ENCODE assay signal across 23 cellular contexts in the genomic region with DNA sequence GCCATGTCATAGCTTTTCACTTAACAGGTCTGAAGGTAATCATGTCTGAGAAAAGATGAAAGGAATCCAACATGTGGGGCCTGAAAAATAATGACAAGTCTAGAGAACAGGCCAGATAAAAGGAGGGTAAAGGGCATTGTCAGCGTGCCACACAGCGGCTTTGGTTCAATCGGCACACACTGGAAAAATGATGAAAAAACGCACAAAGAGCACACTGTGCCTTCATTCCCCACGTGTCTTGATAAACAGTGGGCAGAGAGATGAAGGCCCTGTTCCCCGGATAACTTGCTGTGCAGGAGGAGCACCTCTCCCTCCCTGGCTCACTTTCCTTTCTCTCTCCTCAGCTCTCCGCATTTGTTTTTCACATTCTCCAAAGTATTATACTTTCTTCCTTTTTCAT.
DNase-seq lines count a peak whose midpoint lies in the region; ATAC-seq, FAIRE-seq and TF ChIP-seq lines count a peak whose summit lies in the region.
"Had no signal": no experiment of that assay in that cellular context is flagged by ENCODE, and none has a peak within 500 bp of the region (broad histone marks: within the 10 kb centered on the region; RNA-seq: fewer than 3 reads in every experiment).

No MANE protein-coding gene starts in this region.

- H4K91ac ChIP-seq in H1 (replicated peaks; ENCODE audit: insufficient read length, low read length) = no peak overlapping the region

- no peak overlapping the region for H3K4ac ChIP-seq in H1 (replicated peaks; ENCODE audit: insufficient read length, low read depth, low read length)

- 95% methylated on average over 6 of the region's 7 CpGs; no CpG with 5 or more reads in 1 of the 2 experiments for WGBS in H1 (ENCODE audit: extremely low coverage in 1 of 2, insufficient coverage in 1 of 2, insufficient read length in 1 of 2, insufficient replicate concordance in 2 of 2, low coverage in 1 of 2, low lambda C conversion rate in 2 of 2, missing lambda C conversion rate in 1 of 2), 2 experiments

- DNase-seq in Ammon's horn (ENCODE audit: low spot score) (peak; percentile 84), H1 (ENCODE audit: low read depth in 1 of 2, low spot score in 2 of 2) (no peak), medulla oblongata (ENCODE audit: extremely low spot score) (peak; percentile 86), substantia nigra (lab: John Stamatoyannopoulos, UW) (peak in 37 of 49 donors; percentile 1 to 64 (median 29)), T-helper 17 cell (no peak)
- DNase-seq in activated CD4-positive, alpha-beta T cell treated with anti-CD3 and anti-CD28 coated beads for 48 hours = no peak
- DNase-seq: 8988T, EL, GF-D8, GOT3, Karpas-422, MV-4-11, NCI-H1694, NCI-H2081, NCI-H2171, NCI-H345, NCI-H524, NCI-H82, Peyer's patch had no signal

- ATAC-seq in HG02610 (IDR thresholded peaks at IDR 0.05; ENCODE audit: unreplicated experiment) (no peak), T-helper 17 cell (no peak)

- no peak overlapping the region for H3K4me2 ChIP-seq in H1 (ENCODE audit: insufficient read depth in 1 of 2, low read depth in 2 of 2, low read length in 2 of 2)

- TF ChIP-seq POLR2A in H1 (IDR thresholded peaks at IDR 0.05; ENCODE audit: control extremely low read depth in 1 of 2, low read depth in 2 of 2, low read length in 2 of 2) = no peak

- no peak overlapping the region for H3K56ac ChIP-seq in H1 (replicated peaks; ENCODE audit: insufficient read length, low read depth, low read length)

- H3K27ac ChIP-seq in H1 (ENCODE audit: low read depth, low read length) (no peak overlapping the region), substantia nigra (ENCODE audit: low read depth, low read length, poor library complexity, severe bottlenecking) (no peak overlapping the region)
- H3K27ac ChIP-seq: Peyer's patch, SJSA1 had no signal

- no peak overlapping the region for H3K4me3 ChIP-seq in H1 (ENCODE audit: extremely low read depth in 1 of 4, insufficient read depth in 2 of 4, low read depth in 3 of 4, low read length in 4 of 4)
- H3K4me3 ChIP-seq: Peyer's patch, SJSA1 had no signal

- no peak for TF ChIP-seq CTCF in H1 (IDR thresholded peaks at IDR 0.05; ENCODE audit: control extremely low read depth in 1 of 3, insufficient read depth in 1 of 3, low read depth in 1 of 3, low read length in 3 of 3)

- FAIRE-seq in H1 (lab: Jason Lieb, UNC) = no peak
- FAIRE-seq: GM19239 had no signal

- no peaks in the 10 kb centered on the region for H3K27me3 ChIP-seq in H1 (replicated peaks in 1 of 4; ENCODE audit: control insufficient read depth in 3 of 4, extremely low read depth in 1 of 4, insufficient read depth in 3 of 4, low read length in 3 of 4)
- H3K27me3 ChIP-seq: Peyer's patch, SJSA1 had no signal

- no peaks in the 10 kb centered on the region for H3K79me1 ChIP-seq in H1 (ENCODE audit: low read depth, low read length)

- H2AK5ac ChIP-seq in H1 (ENCODE audit: low read depth, low read length) = no peak overlapping the region

- CTCF ChIA-PET in H1 (lab: Charles Lee; ENCODE audit: partially characterized antibody) = interaction anchor here (1.8 kb wide), 1 partner anchor 295 kb away, joined by 4 read pairs; no protein-coding TSS in a partner anchor

- H3K23me2 ChIP-seq in H1 (ENCODE audit: low read depth, low read length) = no peaks in the 10 kb centered on the region

- H3K4me3 Mint-ChIP-seq in T-helper 17 cell = no peak overlapping the region
- H3K4me3 Mint-ChIP-seq: CD14-positive monocyte had no signal

- H2BK20ac ChIP-seq in H1 (ENCODE audit: low read length) = no peak overlapping the region

- no peak overlapping the region for H3K23ac ChIP-seq in H1 (ENCODE audit: insufficient read length)

- no peak overlapping the region for H4K8ac ChIP-seq in H1 (ENCODE audit: extremely low read depth, insufficient read depth, low read length)

- H3K36me3 Mint-ChIP-seq in T-helper 17 cell (ENCODE audit: low read depth) = no peaks in the 10 kb centered on the region
- H3K36me3 Mint-ChIP-seq: CD14-positive monocyte had no signal

- TF ChIP-seq EP300 in H1 (IDR thresholded peaks at IDR 0.05; ENCODE audit: borderline replicate concordance in 1 of 2, low read depth in 2 of 2, low read length in 2 of 2) = no peak

- peak overlapping the region; percentile 59; the same call in 1 of the 2 replicates for H2AFZ ChIP-seq in H1 (ENCODE audit: low read length)

- H3K27ac Mint-ChIP-seq in T-helper 17 cell = no peak overlapping the region
- H3K27ac Mint-ChIP-seq: CD14-positive monocyte had no signal

- no peaks in the 10 kb centered on the region for H3K4me1 ChIP-seq in H1 (replicated peaks in 1 of 4; ENCODE audit: control insufficient read depth in 3 of 4, insufficient read depth in 4 of 4, low read length in 3 of 4)
- H3K4me1 ChIP-seq: Peyer's patch, SJSA1 had no signal

- no peaks in the 10 kb centered on the region for H4K20me1 ChIP-seq in H1 (replicated peaks in 1 of 2; ENCODE audit: control insufficient read depth in 1 of 2, insufficient read depth in 2 of 2, low read length in 2 of 2)

- no peak overlapping the region for H2BK15ac ChIP-seq in H1 (ENCODE audit: low read length)

- H3K9me3 ChIP-seq in H1 (ENCODE audit: insufficient read depth in 2 of 2, low read depth in 1 of 2, low read length in 1 of 2) (no peaks in the 10 kb centered on the region), T-helper 17 cell (ENCODE audit: control insufficient read depth, low read length, poor library complexity, severe bottlenecking) (no peaks in the 10 kb centered on the region)
- H3K9me3 ChIP-seq: Peyer's patch, SJSA1 had no signal

- no peak overlapping the region for H2BK120ac ChIP-seq in H1 (replicated peaks; ENCODE audit: low read depth, low read length)

- no peak overlapping the region for H2BK12ac ChIP-seq in H1 (ENCODE audit: low read depth, low read length)

- no peaks in the 10 kb centered on the region for H3K27me3 Mint-ChIP-seq in T-helper 17 cell

- H3K79me2 ChIP-seq in H1 (ENCODE audit: control insufficient read depth in 1 of 2, insufficient read depth in 2 of 2, low read length in 2 of 2) = no peaks in the 10 kb centered on the region

- H3K9ac ChIP-seq in H1 (replicated peaks in 1 of 4; ENCODE audit: extremely low read depth in 1 of 4, low read depth in 3 of 4, low read length in 3 of 4) = no peak overlapping the region

- H3K18ac ChIP-seq in H1 (ENCODE audit: extremely low read depth, low read length) = no peak overlapping the region

- no peak for TF ChIP-seq RAD21 in H1 (IDR thresholded peaks at IDR 0.05 in 1 of 2, conservative IDR thresholded peaks at IDR 0.05 in 1 of 2; ENCODE audit: low read depth in 2 of 2, low read length in 2 of 2)

- H3K36me3 ChIP-seq in H1 (ENCODE audit: control insufficient read depth in 2 of 4, insufficient read depth in 4 of 4, low read length in 3 of 4) = no peaks in the 10 kb centered on the region
- H3K36me3 ChIP-seq: Peyer's patch, SJSA1 had no signal

- H2BK5ac ChIP-seq in H1 (ENCODE audit: low read depth, low read length) = no peak overlapping the region

- H3K14ac ChIP-seq in H1 (ENCODE audit: insufficient read length) = no peak overlapping the region

- POLR2A ChIA-PET in H1 (lab: Charles Lee; ENCODE audit: partially characterized antibody) = no interaction called here

- no peaks in the 10 kb centered on the region for H3K4me1 Mint-ChIP-seq in T-helper 17 cell
- H3K4me1 Mint-ChIP-seq: CD14-positive monocyte had no signal

- no peak overlapping the region for H4K5ac ChIP-seq in H1 (ENCODE audit: insufficient read length, low read depth, low read length)

TF ChIP-seq in H1, 55 proteins besides CTCF, POLR2A, EP300 and RAD21:
- TF ChIP-seq, protein P1, sequence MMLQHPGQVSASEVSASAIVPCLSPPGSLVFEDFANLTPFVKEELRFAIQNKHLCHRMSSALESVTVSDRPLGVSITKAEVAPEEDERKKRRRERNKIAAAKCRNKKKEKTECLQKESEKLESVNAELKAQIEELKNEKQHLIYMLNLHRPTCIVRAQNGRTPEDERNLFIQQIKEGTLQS (IDR thresholded peaks at IDR 0.05; ENCODE audit: insufficient read depth, low read depth, low read length) = no peak
- TF ChIP-seq SAP30 (IDR thresholded peaks at IDR 0.05; ENCODE audit: insufficient read depth, insufficient replicate concordance, low read length) (no peak), BACH1 (IDR thresholded peaks at IDR 0.05; ENCODE audit: low read length) (no peak), CEBPB (IDR thresholded peaks at IDR 0.05; ENCODE audit: low read depth, low read length) (no peak), TBP (IDR thresholded peaks at IDR 0.05; ENCODE audit: low read depth, low read length) (no peak), EZH2 (IDR thresholded peaks at IDR 0.05; ENCODE audit: low read depth, low read length, severe bottlenecking) (no peak), NRF1 (IDR thresholded peaks at IDR 0.05; ENCODE audit: low read depth, low read length) (no peak)

Comparison
In these comparisons a context has a peak if more than half of its experiments do, and no peak if none do; other contexts are left out.
1. DNase-seq: peak in Ammon's horn (single experiment), medulla oblongata (single experiment) and substantia nigra (37 of 49); none in H1 (0 of 2), activated CD4-positive, alpha-beta T cell treated with anti-CD3 and anti-CD28 coated beads for 48 hours (single experiment) and T-helper 17 cell (0 of 3).